9 cellular contexts compared by ENCODE assay signal in genomic region chr11:113474362-113475159, GRCh38. TPM values are rescaled to one million over a fixed set of nuclear protein-coding genes. Genes with fewer than 3 reads are reported as not detected.
DNase-seq lines count a peak whose midpoint lies in the region; ATAC-seq and TF ChIP-seq lines count a peak whose summit lies in the region.
"Had no signal": no experiment of that assay in that cellular context is flagged by ENCODE, and none has a peak within 500 bp of the region (broad histone marks: within the 10 kb centered on the region; RNA-seq: fewer than 3 reads in every experiment).

No MANE protein-coding gene starts in this region.

- no peak for TF ChIP-seq POLR2A in tibial nerve (IDR thresholded peaks at IDR 0.05)

- 1 to 3% methylated on average over 32 to 36 of the region's 70 CpGs for WGBS in tibial nerve, 2 donors

- peak; percentile 90 for ATAC-seq in foreskin keratinocyte

- intact Hi-C loops in activated T-helper 2 cell treated with anti-CD3 and anti-CD28 coated beads, Interferon-gamma antibody, Interleukin-2, Interleukin-4, amounts not matched to agents 10 μg/mL and 5 μg/mL and 100 μg/mL, durations not matched to agents 14 hours and 24 hours and 36 hours (cut with micrococcal nuclease), result no loop called here

- peaks cover 82% of the 10 kb centered on the region for H3K27me3 ChIP-seq in foreskin keratinocyte
- H3K27me3 ChIP-seq in tibial nerve, result peaks cover 2 to 64% of the 10 kb centered on the region in 2 donors
- H3K27me3 ChIP-seq: BLaER1 had no signal

- peak overlapping the region in 2 of 4 donors; percentile 25 to 38 for H3K4me3 ChIP-seq in tibial nerve
- H3K4me3 ChIP-seq: BLaER1 had no signal

- no peaks in the 10 kb centered on the region for H3K36me3 ChIP-seq in tibial nerve
- H3K36me3 ChIP-seq: BLaER1 had no signal

- H3K9me3 Mint-ChIP-seq in activated T-helper 2 cell treated with anti-CD3 and anti-CD28 coated beads, Interferon-gamma antibody, Interleukin-2, Interleukin-4, amounts not matched to agents 10 μg/mL and 5 μg/mL and 100 μg/mL, durations not matched to agents 14 hours and 24 hours and 36 hours, result no peaks in the 10 kb centered on the region

- H3K27me3 Mint-ChIP-seq in activated T-helper 2 cell treated with anti-CD3 and anti-CD28 coated beads, Interferon-gamma antibody, Interleukin-2, Interleukin-4, amounts not matched to agents 10 μg/mL and 5 μg/mL and 100 μg/mL, durations not matched to agents 14 hours and 24 hours and 36 hours (ENCODE audit: low read depth), result peaks cover 65% of the 10 kb centered on the region

- no peaks in the 10 kb centered on the region for H3K4me1 Mint-ChIP-seq in activated T-helper 2 cell treated with anti-CD3 and anti-CD28 coated beads, Interferon-gamma antibody, Interleukin-2, Interleukin-4, amounts not matched to agents 10 μg/mL and 5 μg/mL and 100 μg/mL, durations not matched to agents 14 hours and 24 hours and 36 hours (ENCODE audit: low read depth)

- DNase-seq in NCI-H1417 (lab: John Stamatoyannopoulos, UW) (peak in 2 of 3 experiments; percentile 80), NCI-H1417 treated with DMSO at 0.1 percent for 48 hours (lab: John Stamatoyannopoulos, UW) (no peak), NOMO-1 (lab: John Stamatoyannopoulos, UW; ENCODE audit: unreplicated experiment in 2 of 2) (peak; percentile 13 to 47), foreskin keratinocyte (peak; percentile 35 to 72), non-pigmented ciliary epithelial cell (ENCODE audit: low read depth) (peak; percentile 27), tibial nerve (ENCODE audit: low spot score in 2 of 2) (peak; percentile 51 to 66), OCI-M2 (lab: John Stamatoyannopoulos, UW; ENCODE audit: unreplicated experiment) (no peak)
- peak; percentile 54 for DNase-seq in activated T-helper 2 cell treated with anti-CD3 and anti-CD28 coated beads, Interferon-gamma antibody, Interleukin-2, Interleukin-4, amounts not matched to agents 10 μg/mL and 5 μg/mL and 100 μg/mL, durations not matched to agents 14 hours and 24 hours and 36 hours (ENCODE audit: low spot score)

- TF ChIP-seq CTCF in foreskin keratinocyte (conservative IDR thresholded peaks at IDR 0.05) (no peak), tibial nerve (IDR thresholded peaks at IDR 0.05) (no peak)

- no peaks in the 10 kb centered on the region for H3K36me3 Mint-ChIP-seq in activated T-helper 2 cell treated with anti-CD3 and anti-CD28 coated beads, Interferon-gamma antibody, Interleukin-2, Interleukin-4, amounts not matched to agents 10 μg/mL and 5 μg/mL and 100 μg/mL, durations not matched to agents 14 hours and 24 hours and 36 hours (ENCODE audit: low read depth)

- no peak overlapping the region for H3K4me3 Mint-ChIP-seq in activated T-helper 2 cell treated with anti-CD3 and anti-CD28 coated beads, Interferon-gamma antibody, Interleukin-2, Interleukin-4, amounts not matched to agents 10 μg/mL and 5 μg/mL and 100 μg/mL, durations not matched to agents 14 hours and 24 hours and 36 hours (ENCODE audit: low read depth)

- no peak overlapping the region for H3K27ac Mint-ChIP-seq in activated T-helper 2 cell treated with anti-CD3 and anti-CD28 coated beads, Interferon-gamma antibody, Interleukin-2, Interleukin-4, amounts not matched to agents 10 μg/mL and 5 μg/mL and 100 μg/mL, durations not matched to agents 14 hours and 24 hours and 36 hours

- H3K27ac ChIP-seq in foreskin keratinocyte (no peak overlapping the region), tibial nerve (no peak overlapping the region)
- H3K27ac ChIP-seq: BLaER1 had no signal

- H3K9me3 ChIP-seq in tibial nerve, result no peaks in the 10 kb centered on the region

- no peaks in the 10 kb centered on the region for H3K4me1 ChIP-seq in foreskin keratinocyte
- H3K4me1 ChIP-seq in tibial nerve, result peaks cover 0 to 17% (median 3%) of the 10 kb centered on the region in 4 donors
- H3K4me1 ChIP-seq: BLaER1 had no signal

- no peak for TF ChIP-seq EP300 in tibial nerve (IDR thresholded peaks at IDR 0.05)

RNA-seq across cellular contexts. Expression of gene DRD2, which starts 0.6 kb away (rescaled TPM):
- total RNA-seq in activated T-helper 2 cell treated with anti-CD3 and anti-CD28 coated beads, Interferon-gamma antibody, Interleukin-2, Interleukin-4, amounts not matched to agents 10 μg/mL and 5 μg/mL and 100 μg/mL, durations not matched to agents 14 hours and 24 hours and 36 hours, result 0.18 TPM in 1 of 2 replicates, not detected in the other
- 0.07 TPM in 2 replicates for total RNA-seq in foreskin keratinocyte
- polyA plus RNA-seq in foreskin keratinocyte, result 0.03 and 0.08 TPM in 2 replicates
- 1 to 10 TPM in 2 of 4 donors, under 1 TPM in 1, not detected in 1; 0.39 to 4.5 (median 1.3) TPM for total RNA-seq in tibial nerve

Comparison
In these comparisons a context has a peak if more than half of its experiments do, and no peak if none do; other contexts are left out.
1. DNase-seq: peak in NCI-H1417 (2 of 3), NOMO-1 (2 of 2), activated T-helper 2 cell treated with anti-CD3 and anti-CD28 coated beads, Interferon-gamma antibody, Interleukin-2, Interleukin-4, amounts not matched to agents 10 μg/mL and 5 μg/mL and 100 μg/mL, durations not matched to agents 14 hours and 24 hours and 36 hours (single experiment), foreskin keratinocyte (2 of 2), non-pigmented ciliary epithelial cell (single experiment) and tibial nerve (2 of 2); none in NCI-H1417 treated with DMSO at 0.1 percent for 48 hours (single experiment) and OCI-M2 (single experiment).